Comparison of ENCODE assay signal across 12 cellular contexts in genomic region chr7:112985377-112985987, GRCh38.
DNase-seq lines count a peak whose midpoint lies in the region; ATAC-seq, FAIRE-seq and TF ChIP-seq lines count a peak whose summit lies in the region.
"Had no signal": no experiment of that assay in that cellular context is flagged by ENCODE, and none has a peak within 500 bp of the region (broad histone marks: within the 10 kb centered on the region; RNA-seq: fewer than 3 reads in every experiment).

No MANE protein-coding gene starts in this region.

- no peak for DNase-seq in H54 (ENCODE audit: insufficient read length, low spot score)
- no peak for DNase-seq in SK-N-SH
- no peak for DNase-seq in Right ventricle myocardium superior
- peak; percentile 45 for DNase-seq in smooth muscle cell of the brain vasculature (ENCODE audit: low read depth, low spot score)
- no peak for DNase-seq in NCI-H187 treated with DMSO at 0.1 percent for 48 hours (lab: John Stamatoyannopoulos, UW)
- DNase-seq in NOMO-1 (lab: John Stamatoyannopoulos, UW; ENCODE audit: unreplicated experiment in 2 of 2): no peak
- no peak for DNase-seq in NOMO-1 treated with DMSO at 0.1 percent for 48 hours (lab: John Stamatoyannopoulos, UW; ENCODE audit: unreplicated experiment)
- DNase-seq: DND-41; Kasumi-1; mucosa of descending colon; NCI-H524 treated with DMSO at 0.1 percent for 48 hours; stimulated activated CD4-positive, alpha-beta T cell treated with anti-CD3 and anti-CD28 coated beads, Interleukin-12 subunit alpha, Interleukin-12 subunit beta, amount 100 ng/mL, for 4 hours had no signal

- POLR2A ChIA-PET in SK-N-SH (lab: Yijun Ruan, JAX): no interaction called here

- TF ChIP-seq POLR2A in H54 (IDR thresholded peaks at IDR 0.05; ENCODE audit: low read depth, low read length): no peak

- peak; percentile 77 for ATAC-seq in Right ventricle myocardium superior (ENCODE audit: poor library complexity)
- ATAC-seq: mucosa of descending colon had no signal

- intact Hi-C loops in Right ventricle myocardium superior (cut with DNase I): no loop called here

- no peaks in the 10 kb centered on the region for H3K9me2 ChIP-seq in SK-N-SH

- H3K36me3 ChIP-seq in SK-N-SH (replicated peaks in 1 of 2; ENCODE audit: control insufficient read depth in 1 of 2, insufficient read depth in 2 of 2, low read length in 1 of 2): no peaks in the 10 kb centered on the region

- TF ChIP-seq EP300 in SK-N-SH (IDR thresholded peaks at IDR 0.05; ENCODE audit: borderline replicate concordance in 1 of 2, low read depth in 1 of 2, low read length in 1 of 2): peak in 1 of 2 experiments; percentile 26; a peak in 1 of 4 replicates

- H2AFZ ChIP-seq in SK-N-SH (ENCODE audit: low read depth): peak overlapping the region; percentile 59

- FAIRE-seq in H54 (lab: Jason Lieb, UNC): peak; percentile 87

- no peak for TF ChIP-seq RAD21 in SK-N-SH (IDR thresholded peaks at IDR 0.05; ENCODE audit: low read length)

- H3K4me3 ChIP-seq in SK-N-SH (ENCODE audit: low read depth in 2 of 2, low read length in 1 of 2): peak overlapping the region; percentile 0 to 15; a peak in 3 of 4 replicates
- H3K4me3 ChIP-seq: mucosa of descending colon had no signal

- peaks cover 30% of the 10 kb centered on the region for H3F3A ChIP-seq in SK-N-SH (replicated peaks; ENCODE audit: insufficient read depth)

- peak overlapping the region; percentile 38; the same call in 1 of the 2 replicates for H3K9ac ChIP-seq in SK-N-SH

- peaks cover 0 to 19% of the 10 kb centered on the region in 2 experiments; a peak in 2 of 4 replicates for H3K4me1 ChIP-seq in SK-N-SH (ENCODE audit: control insufficient read depth in 1 of 2, insufficient read depth in 2 of 2, low read depth in 1 of 2, low read length in 1 of 2)

- H3K79me2 ChIP-seq in SK-N-SH (ENCODE audit: insufficient read depth): no peaks in the 10 kb centered on the region; the same call in 1 of the 2 replicates

- no peaks in the 10 kb centered on the region for H4K20me1 ChIP-seq in SK-N-SH (ENCODE audit: insufficient read depth)

- peak overlapping the region; percentile 79 to 82; a peak in 3 of 4 replicates for H3K27ac ChIP-seq in SK-N-SH (ENCODE audit: low read depth in 2 of 2, low read length in 1 of 2)

- peak overlapping the region; percentile 66 for H3K4me2 ChIP-seq in SK-N-SH

- H3K9me3 ChIP-seq in SK-N-SH: no peaks in the 10 kb centered on the region
- H3K9me3 ChIP-seq: mucosa of descending colon had no signal

- 24% methylated on average over 9 of the region's 9 CpGs for WGBS in SK-N-SH (ENCODE audit: low lambda C conversion rate)

- CTCF ChIA-PET in SK-N-SH (lab: Yijun Ruan, JAX): interaction anchor here (1.1 to 1.2 kb wide), 2 partner anchors 11 to 13 kb away, joined by 3 read pairs; no protein-coding TSS in a partner anchor

- no peaks in the 10 kb centered on the region for H3K27me3 ChIP-seq in SK-N-SH (ENCODE audit: insufficient read depth)

- TF ChIP-seq CTCF in SK-N-SH (IDR thresholded peaks at IDR 0.05): no peak

TF ChIP-seq in SK-N-SH, 30 proteins besides CTCF, POLR2A, EP300 and RAD21 (continues in another document):
- TF ChIP-seq RCOR1 (IDR thresholded peaks at IDR 0.05; ENCODE audit: low read length) (no peak), TEAD4 (IDR thresholded peaks at IDR 0.05; ENCODE audit: borderline replicate concordance, insufficient read depth) (no peak; the same call in 1 of the 2 replicates), MAX (IDR thresholded peaks at IDR 0.05; ENCODE audit: low read depth) (no peak), USF1 (IDR thresholded peaks at IDR 0.05; ENCODE audit: borderline replicate concordance, low read depth) (no peak), GATA2 (CRISPR knock-in tag; IDR thresholded peaks at IDR 0.05) (no peak), FOXM1 (IDR thresholded peaks at IDR 0.05; ENCODE audit: low read depth) (no peak), REST (IDR thresholded peaks at IDR 0.05; ENCODE audit: low read depth, low read length) (no peak), CHD2 (IDR thresholded peaks at IDR 0.05; ENCODE audit: low read length, partially characterized antibody) (no peak), MEF2A (IDR thresholded peaks at IDR 0.05; ENCODE audit: borderline replicate concordance, low read depth) (0 out of 2 replicates have a peak, but pooled peaks have one; percentile 51), NFIC (IDR thresholded peaks at IDR 0.05; ENCODE audit: borderline replicate concordance) (peak; percentile 59), SIN3A (IDR thresholded peaks at IDR 0.05; ENCODE audit: borderline replicate concordance, low read depth, low read length) (no peak), GABPA (IDR thresholded peaks at IDR 0.05; ENCODE audit: low read depth) (no peak), EZH2phosphoT487 (IDR thresholded peaks at IDR 0.05; ENCODE audit: borderline replicate concordance, low read depth) (no peak), FOSL2 (IDR thresholded peaks at IDR 0.05; ENCODE audit: borderline replicate concordance, low read depth) (peak; percentile 60; the same call in 1 of the 2 replicates), PBX3 (IDR thresholded peaks at IDR 0.05) (peak; percentile 58; the same call in 1 of the 2 replicates), ZBTB33 (IDR thresholded peaks at IDR 0.05; ENCODE audit: borderline replicate concordance, low read depth) (no peak), MXI1 (IDR thresholded peaks at IDR 0.05; ENCODE audit: low read depth, low read length) (no peak), FOXJ3 (CRISPR knock-in tag; IDR thresholded peaks at IDR 0.05) (no peak), TCF12 (IDR thresholded peaks at IDR 0.05) (peak; percentile 70), JUND (IDR thresholded peaks at IDR 0.05) (peak; percentile 46)
